In the genomic region with DNA sequence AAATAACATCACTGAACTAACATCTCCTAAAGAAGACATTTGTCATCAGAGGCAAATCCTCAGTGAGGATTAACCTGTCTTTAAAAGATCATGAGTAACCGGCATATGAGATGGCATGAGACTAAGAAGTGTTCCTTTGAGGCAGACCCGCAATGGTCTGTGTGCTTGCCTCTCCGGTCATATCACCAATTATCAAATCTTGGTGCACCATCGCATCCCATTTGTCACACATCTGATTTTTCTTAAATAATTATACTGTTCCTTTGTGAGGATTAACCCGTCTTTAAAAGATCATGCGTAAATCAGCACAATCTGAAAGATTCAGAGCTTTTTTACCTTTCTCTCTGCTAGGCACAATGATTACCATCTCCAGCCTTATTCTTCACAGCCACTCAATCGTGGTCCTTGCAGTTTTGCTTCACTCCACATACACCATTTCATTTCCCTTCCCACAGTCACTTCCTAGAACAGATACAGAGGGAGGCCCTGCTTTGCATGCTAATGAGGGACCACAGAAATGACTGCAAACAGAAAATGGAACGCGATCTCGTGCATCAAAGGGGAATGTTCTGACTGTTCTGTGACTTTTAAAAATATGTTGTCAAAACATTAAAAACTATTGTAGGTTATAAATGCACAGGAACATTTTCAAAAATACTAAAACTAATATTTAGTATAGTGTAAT, we compare ENCODE assay signal across 14 cellular contexts. TPM values are rescaled to one million over a fixed set of nuclear protein-coding genes. Genes with fewer than 3 reads are reported as not detected.
DNase-seq lines count a peak whose midpoint lies in the region; ATAC-seq lines count a peak whose summit lies in the region.
"Not testable (repeated sequence)": the region's sequence is repeated elsewhere in the genome, so short reads cannot be mapped to it uniquely, and the experiment has no call there.
"Had no signal": no experiment of that assay in that cellular context is flagged by ENCODE, and none has a peak within 500 bp of the region (broad histone marks: within the 10 kb centered on the region; RNA-seq: fewer than 3 reads in every experiment).

No MANE protein-coding gene starts in this region.

- peaks cover 32% of the 10 kb centered on the region for H3K27me3 Mint-ChIP-seq in activated CD8-positive, alpha-beta memory T cell treated with anti-CD3 and anti-CD28 coated beads, Interleukin-2, amount 10 ng/mL, durations not matched to agents 7 days and 5 days

- H3K27ac Mint-ChIP-seq in activated CD8-positive, alpha-beta memory T cell treated with anti-CD3 and anti-CD28 coated beads, Interleukin-2, amount 10 ng/mL, durations not matched to agents 7 days and 5 days; stimulated activated effector memory CD8-positive, alpha-beta T cell treated with anti-CD3 and anti-CD28 coated beads, Interleukin-12 subunit alpha, Interleukin-12 subunit beta, amount 100 ng/mL, for 72 hours: not testable (repeated sequence)

- H3K9me3 Mint-ChIP-seq in activated CD8-positive, alpha-beta memory T cell treated with anti-CD3 and anti-CD28 coated beads, Interleukin-2, amount 10 ng/mL, durations not matched to agents 7 days and 5 days (ENCODE audit: low read depth); stimulated activated effector memory CD8-positive, alpha-beta T cell treated with anti-CD3 and anti-CD28 coated beads, Interleukin-12 subunit alpha, Interleukin-12 subunit beta, amount 100 ng/mL, for 72 hours: not testable (repeated sequence)

- DNase-seq in activated CD8-positive, alpha-beta memory T cell treated with anti-CD3 and anti-CD28 coated beads, Interleukin-2, amount 10 ng/mL, durations not matched to agents 7 days and 5 days; stimulated activated effector memory CD8-positive, alpha-beta T cell treated with anti-CD3 and anti-CD28 coated beads, Interleukin-12 subunit alpha, Interleukin-12 subunit beta, amount 100 ng/mL, for 72 hours (ENCODE audit: low spot score in 2 of 2): not testable (repeated sequence)

- peaks cover 10% of the 10 kb centered on the region for H3K4me1 Mint-ChIP-seq in activated CD8-positive, alpha-beta memory T cell treated with anti-CD3 and anti-CD28 coated beads, Interleukin-2, amount 10 ng/mL, durations not matched to agents 7 days and 5 days
- not testable (repeated sequence) for H3K4me1 Mint-ChIP-seq in stimulated activated effector memory CD8-positive, alpha-beta T cell treated with anti-CD3 and anti-CD28 coated beads, Interleukin-12 subunit alpha, Interleukin-12 subunit beta, amount 100 ng/mL, for 72 hours

- H3K36me3 Mint-ChIP-seq in activated CD8-positive, alpha-beta memory T cell treated with anti-CD3 and anti-CD28 coated beads, Interleukin-2, amount 10 ng/mL, durations not matched to agents 7 days and 5 days; stimulated activated effector memory CD8-positive, alpha-beta T cell treated with anti-CD3 and anti-CD28 coated beads, Interleukin-12 subunit alpha, Interleukin-12 subunit beta, amount 100 ng/mL, for 72 hours: not testable (repeated sequence)

- ATAC-seq in GM18520 (IDR thresholded peaks at IDR 0.05; ENCODE audit: unreplicated experiment) (peak; percentile 94), GM19351 (IDR thresholded peaks at IDR 0.05; ENCODE audit: unreplicated experiment) (peak; percentile 92), GM21529 (IDR thresholded peaks at IDR 0.05; ENCODE audit: unreplicated experiment) (peak; percentile 97), HG02798 (IDR thresholded peaks at IDR 0.05; ENCODE audit: poor library complexity, unreplicated experiment) (peak; percentile 94), HG03095 (IDR thresholded peaks at IDR 0.05; ENCODE audit: unreplicated experiment) (peak; percentile 80), HG03558 (IDR thresholded peaks at IDR 0.05; ENCODE audit: extremely low read depth, unreplicated experiment) (peak; percentile 79)
- peak; percentile 73 for ATAC-seq in activated CD8-positive, alpha-beta memory T cell treated with anti-CD3 and anti-CD28 coated beads, Interleukin-2, amount 10 ng/mL, durations not matched to agents 7 days and 5 days
- peak; percentile 82 for ATAC-seq in stimulated activated effector memory CD8-positive, alpha-beta T cell treated with anti-CD3 and anti-CD28 coated beads, Interleukin-12 subunit alpha, Interleukin-12 subunit beta, amount 100 ng/mL, for 72 hours

- not testable (repeated sequence) for H3K4me3 Mint-ChIP-seq in activated CD8-positive, alpha-beta memory T cell treated with anti-CD3 and anti-CD28 coated beads, Interleukin-2, amount 10 ng/mL, durations not matched to agents 7 days and 5 days; stimulated activated effector memory CD8-positive, alpha-beta T cell treated with anti-CD3 and anti-CD28 coated beads, Interleukin-12 subunit alpha, Interleukin-12 subunit beta, amount 100 ng/mL, for 72 hours

- CTCF ChIA-PET in activated CD8-positive, alpha-beta memory T cell treated with anti-CD3 and anti-CD28 coated beads, Interleukin-2, amount 10 ng/mL, durations not matched to agents 7 days and 5 days (lab: Charles Lee), result not testable (repeated sequence)

RNA-seq across cellular contexts. Expression of a gene that starts 24.5 kb away (rescaled TPM):
- total RNA-seq in activated CD8-positive, alpha-beta memory T cell treated with anti-CD3 and anti-CD28 coated beads, Interleukin-2, amount 10 ng/mL, durations not matched to agents 7 days and 5 days, result not detected
- total RNA-seq: activated CD8-positive, alpha-beta memory T cell treated with anti-CD3 and anti-CD28 coated beads for 36 hours; aorta; Calu3; fibroblast of lung; natural killer cell; pancreas had no signal

RNA-seq across cellular contexts. Expression of a gene that starts 40.8 kb away (rescaled TPM):
- total RNA-seq in activated CD8-positive, alpha-beta memory T cell treated with anti-CD3 and anti-CD28 coated beads, Interleukin-2, amount 10 ng/mL, durations not matched to agents 7 days and 5 days, result 100 to 1,000 TPM; 198 to 262 TPM
